Comparison of ENCODE assay signal across 9 cellular contexts in genomic region chr10:50508315-50509051, GRCh38.
DNase-seq lines count a peak whose midpoint lies in the region; ATAC-seq lines count a peak whose summit lies in the region.
"Had no signal": no experiment of that assay in that cellular context is flagged by ENCODE, and none has a peak within 500 bp of the region (broad histone marks: within the 10 kb centered on the region; RNA-seq: fewer than 3 reads in every experiment).

No MANE protein-coding gene starts in this region.

- H3K36me3 Mint-ChIP-seq in activated naive CD4-positive, alpha-beta T cell treated with anti-CD3 and anti-CD28 coated beads for 36 hours (ENCODE audit: low read depth): peaks cover 6% of the 10 kb centered on the region
- no peaks in the 10 kb centered on the region for H3K36me3 Mint-ChIP-seq in activated CD4-positive, alpha-beta memory T cell treated with anti-CD3 and anti-CD28 coated beads for 36 hours

- DNase-seq in activated naive CD4-positive, alpha-beta T cell treated with anti-CD3 and anti-CD28 coated beads for 36 hours: peak; percentile 13
- DNase-seq in activated naive CD4-positive, alpha-beta T cell treated with anti-CD3 and anti-CD28 coated beads, Interleukin-2, amount 50 U/mL, for 16 hours: no peak
- peak; percentile 79 for DNase-seq in activated CD4-positive, alpha-beta memory T cell treated with anti-CD3 and anti-CD28 coated beads for 36 hours
- DNase-seq in stimulated activated naive CD8-positive, alpha-beta T cell treated with anti-CD3 and anti-CD28 coated beads, Interleukin-15, amount 100 ng/mL, for 72 hours: peak in 1 of 2 donors; percentile 60
- DNase-seq in epidermal melanocyte (ENCODE audit: insufficient read length, low spot score) (no peak), NCI-H146 (lab: John Stamatoyannopoulos, UW) (no peak), cardiac septum (ENCODE audit: low spot score) (no peak)
- DNase-seq: NCI-H226 had no signal

- ATAC-seq in HG02870 (IDR thresholded peaks at IDR 0.05; ENCODE audit: unreplicated experiment): peak; percentile 72
- ATAC-seq in stimulated activated naive CD8-positive, alpha-beta T cell treated with anti-CD3 and anti-CD28 coated beads, Interleukin-15, amount 100 ng/mL, for 72 hours: peak; percentile 85

- H3K4me1 Mint-ChIP-seq in activated naive CD4-positive, alpha-beta T cell treated with anti-CD3 and anti-CD28 coated beads for 36 hours (ENCODE audit: low read depth): peaks cover 49% of the 10 kb centered on the region
- H3K4me1 Mint-ChIP-seq in activated CD4-positive, alpha-beta memory T cell treated with anti-CD3 and anti-CD28 coated beads for 36 hours (ENCODE audit: low read depth): peaks cover 68% of the 10 kb centered on the region
- peaks cover 81% of the 10 kb centered on the region for H3K4me1 Mint-ChIP-seq in stimulated activated naive CD8-positive, alpha-beta T cell treated with anti-CD3 and anti-CD28 coated beads, Interleukin-15, amount 100 ng/mL, for 72 hours

- H3K27ac Mint-ChIP-seq in activated naive CD4-positive, alpha-beta T cell treated with anti-CD3 and anti-CD28 coated beads for 36 hours: no peak overlapping the region
- H3K27ac Mint-ChIP-seq in activated CD4-positive, alpha-beta memory T cell treated with anti-CD3 and anti-CD28 coated beads for 36 hours: no peak overlapping the region
- H3K27ac Mint-ChIP-seq in stimulated activated naive CD8-positive, alpha-beta T cell treated with anti-CD3 and anti-CD28 coated beads, Interleukin-15, amount 100 ng/mL, for 72 hours: no peak overlapping the region

- intact Hi-C loops in activated naive CD4-positive, alpha-beta T cell treated with anti-CD3 and anti-CD28 coated beads for 36 hours (cut with micrococcal nuclease): loop anchor here (1.0 kb wide), 2 partner anchors 10 to 76 kb away; no protein-coding TSS in a partner anchor
- intact Hi-C loops in activated CD4-positive, alpha-beta memory T cell treated with anti-CD3 and anti-CD28 coated beads for 36 hours (cut with micrococcal nuclease): loop anchor here (1.0 kb wide), 7 partner anchors 11 to 129 kb away; no protein-coding TSS in a partner anchor
- intact Hi-C loops in cardiac septum (cut with DNase I): no loop called here

- H3K9me3 Mint-ChIP-seq in activated naive CD4-positive, alpha-beta T cell treated with anti-CD3 and anti-CD28 coated beads for 36 hours: no peaks in the 10 kb centered on the region
- H3K9me3 Mint-ChIP-seq in activated CD4-positive, alpha-beta memory T cell treated with anti-CD3 and anti-CD28 coated beads for 36 hours: no peaks in the 10 kb centered on the region
- no peaks in the 10 kb centered on the region for H3K9me3 Mint-ChIP-seq in stimulated activated naive CD8-positive, alpha-beta T cell treated with anti-CD3 and anti-CD28 coated beads, Interleukin-15, amount 100 ng/mL, for 72 hours

- POLR2A ChIA-PET in activated CD4-positive, alpha-beta memory T cell treated with anti-CD3 and anti-CD28 coated beads for 36 hours (lab: Charles Lee): interaction anchor here (1.0 to 2.5 kb wide), 7 partner anchors 27 to 128 kb away, joined by 3 to 12 read pairs (median 4); no protein-coding TSS in a partner anchor

- CTCF ChIA-PET in activated naive CD4-positive, alpha-beta T cell treated with anti-CD3 and anti-CD28 coated beads for 36 hours (lab: Charles Lee): no interaction called here
- CTCF ChIA-PET in activated CD4-positive, alpha-beta memory T cell treated with anti-CD3 and anti-CD28 coated beads for 36 hours (lab: Charles Lee): interaction anchor here (0.7 to 2.3 kb wide), 4 partner anchors 33 to 129 kb away, joined by 3 to 11 read pairs (median 3); no protein-coding TSS in a partner anchor

- H3K4me3 Mint-ChIP-seq in activated naive CD4-positive, alpha-beta T cell treated with anti-CD3 and anti-CD28 coated beads for 36 hours: no peak overlapping the region
- H3K4me3 Mint-ChIP-seq in activated CD4-positive, alpha-beta memory T cell treated with anti-CD3 and anti-CD28 coated beads for 36 hours: no peak overlapping the region
- no peak overlapping the region for H3K4me3 Mint-ChIP-seq in stimulated activated naive CD8-positive, alpha-beta T cell treated with anti-CD3 and anti-CD28 coated beads, Interleukin-15, amount 100 ng/mL, for 72 hours

- no peaks in the 10 kb centered on the region for H3K27me3 Mint-ChIP-seq in activated naive CD4-positive, alpha-beta T cell treated with anti-CD3 and anti-CD28 coated beads for 36 hours (ENCODE audit: low read depth)
- H3K27me3 Mint-ChIP-seq in activated CD4-positive, alpha-beta memory T cell treated with anti-CD3 and anti-CD28 coated beads for 36 hours: peaks cover 5% of the 10 kb centered on the region
- no peaks in the 10 kb centered on the region for H3K27me3 Mint-ChIP-seq in stimulated activated naive CD8-positive, alpha-beta T cell treated with anti-CD3 and anti-CD28 coated beads, Interleukin-15, amount 100 ng/mL, for 72 hours

Comparison
In these comparisons a context has a peak if more than half of its experiments do, and no peak if none do; other contexts are left out.
1. DNase-seq: peak in activated naive CD4-positive, alpha-beta T cell treated with anti-CD3 and anti-CD28 coated beads for 36 hours (single experiment) and activated CD4-positive, alpha-beta memory T cell treated with anti-CD3 and anti-CD28 coated beads for 36 hours (single experiment); none in activated naive CD4-positive, alpha-beta T cell treated with anti-CD3 and anti-CD28 coated beads, Interleukin-2, amount 50 U/mL, for 16 hours (single experiment), epidermal melanocyte (single experiment), NCI-H146 (single experiment) and cardiac septum (single experiment).